Comparison of ENCODE assay signal across 18 cellular contexts in genomic region chr2:100817388-100817985, GRCh38. TPM values are rescaled to one million over a fixed set of nuclear protein-coding genes. Genes with fewer than 3 reads are reported as not detected.
A peak's percentile ranks its signal among the peaks of the same experiment; 100 is the strongest.
DNase-seq lines count a peak whose midpoint lies in the region; ATAC-seq, FAIRE-seq and TF ChIP-seq lines count a peak whose summit lies in the region.
"Had no signal": no experiment of that assay in that cellular context is flagged by ENCODE, and none has a peak within 500 bp of the region (broad histone marks: within the 10 kb centered on the region; RNA-seq: fewer than 3 reads in every experiment).

No MANE protein-coding gene starts in this region.

- H3K9ac ChIP-seq in rectal smooth muscle tissue (ENCODE audit: low read length), result no peak overlapping the region
- H3K9ac ChIP-seq: KMS-11 had no signal

- no peak for ATAC-seq in activated CD4-positive, alpha-beta T cell treated with anti-CD3 and anti-CD28 coated beads for 36 hours
- ATAC-seq in lower lobe of right lung, result no peak

- no peak for DNase-seq in activated CD4-positive, alpha-beta T cell treated with anti-CD3 and anti-CD28 coated beads for 36 hours
- DNase-seq in activated CD4-positive, alpha-beta T cell treated with anti-CD3 and anti-CD28 coated beads for 4 hours, result no peak
- peak in 1 of 2 experiments; percentile 3 for DNase-seq in SJSA1 (ENCODE audit: low read depth in 1 of 2, low spot score in 2 of 2)
- DNase-seq in D721Med (ENCODE audit: insufficient read length, low spot score), result no peak
- DNase-seq in G401 (ENCODE audit: low spot score), result no peak
- no peak for DNase-seq in lower lobe of right lung
- DNase-seq: activated B cell treated with CpG ODN at 0.5 μM for 24 hours, dorsolateral prefrontal cortex, immature natural killer cell, NCI-H226 had no signal

- peak overlapping the region; percentile 9; the same call in 1 of the 2 replicates for H3K27ac ChIP-seq in SJSA1
- H3K27ac ChIP-seq in esophagus (ENCODE audit: low read depth in 2 of 2, low read length in 1 of 2), result peak overlapping the region; percentile 83 to 97
- H3K27ac ChIP-seq in rectal smooth muscle tissue (ENCODE audit: low read depth, low read length), result peak overlapping the region; percentile 83
- H3K27ac ChIP-seq in lower lobe of right lung, result no peak overlapping the region
- H3K27ac ChIP-seq: 22Rv1, HL-60, KMS-11 had no signal

- H3K9me3 Mint-ChIP-seq in activated CD4-positive, alpha-beta T cell treated with anti-CD3 and anti-CD28 coated beads for 36 hours (ENCODE audit: low read depth), result no peaks in the 10 kb centered on the region
- H3K9me3 Mint-ChIP-seq: activated B cell treated with CpG ODN at 0.5 μM for 24 hours had no signal

- no peak for FAIRE-seq in D721Med (lab: Jason Lieb, UNC)
- FAIRE-seq: frontal cortex, G401.6 had no signal

- H3K36me3 Mint-ChIP-seq in activated CD4-positive, alpha-beta T cell treated with anti-CD3 and anti-CD28 coated beads for 36 hours (ENCODE audit: low read depth), result peaks cover 4% of the 10 kb centered on the region
- H3K36me3 Mint-ChIP-seq: immature natural killer cell had no signal

- no peak for TF ChIP-seq CTCF in D721Med (IDR thresholded peaks at IDR 0.05; ENCODE audit: insufficient read depth, missing control alignments)
- TF ChIP-seq CTCF in lower lobe of right lung (IDR thresholded peaks at IDR 0.05), result no peak

- no peaks in the 10 kb centered on the region for H3K9me3 ChIP-seq in SJSA1 (replicated peaks)
- H3K9me3 ChIP-seq in esophagus (ENCODE audit: control insufficient read depth in 2 of 2, insufficient read depth in 1 of 2, low read depth in 1 of 2, low read length in 1 of 2), result no peaks in the 10 kb centered on the region
- no peaks in the 10 kb centered on the region for H3K9me3 ChIP-seq in lower lobe of right lung

- WGBS in esophagus, 2 donors, result 65 to 70% methylated on average over 7 of the region's 7 CpGs

- H3K27me3 ChIP-seq in SJSA1 (replicated peaks) (no peaks in the 10 kb centered on the region), esophagus (ENCODE audit: control insufficient read depth in 1 of 2, insufficient read depth in 2 of 2, low read length in 2 of 2) (no peaks in the 10 kb centered on the region), rectal smooth muscle tissue (ENCODE audit: control insufficient read depth, insufficient read depth, low read length) (no peaks in the 10 kb centered on the region), lower lobe of right lung (ENCODE audit: low read depth) (peaks cover 13% of the 10 kb centered on the region)

- H3K4me1 Mint-ChIP-seq in activated CD4-positive, alpha-beta T cell treated with anti-CD3 and anti-CD28 coated beads for 36 hours, result peaks cover 36% of the 10 kb centered on the region
- H3K4me1 Mint-ChIP-seq: immature natural killer cell had no signal

- H3K27ac Mint-ChIP-seq in activated CD4-positive, alpha-beta T cell treated with anti-CD3 and anti-CD28 coated beads for 36 hours, result no peak overlapping the region
- H3K27ac Mint-ChIP-seq: activated B cell treated with CpG ODN at 0.5 μM for 24 hours, immature natural killer cell, progenitor cell of endocrine pancreas had no signal

- POLR2A ChIA-PET in activated CD4-positive, alpha-beta T cell treated with anti-CD3 and anti-CD28 coated beads for 36 hours (lab: Charles Lee), result no interaction called here

- in situ Hi-C loops in G401 (cut with HindIII; ENCODE audit: low sequenced_read_pairs), result no loop called here

- peak overlapping the region; percentile 72 for H3K4me3 Mint-ChIP-seq in activated CD4-positive, alpha-beta T cell treated with anti-CD3 and anti-CD28 coated beads for 36 hours
- H3K4me3 Mint-ChIP-seq: activated B cell treated with CpG ODN at 0.5 μM for 24 hours, immature natural killer cell had no signal

- intact Hi-C loops in activated CD4-positive, alpha-beta T cell treated with anti-CD3 and anti-CD28 coated beads for 36 hours (cut with DNase I, micrococcal nuclease), result loop anchor here (10.0 kb wide), 1 partner anchor 167 kb away; no protein-coding TSS in a partner anchor
- intact Hi-C loops in lower lobe of right lung (cut with DNase I), result no loop called here

- peaks cover 21% of the 10 kb centered on the region for H3K27me3 Mint-ChIP-seq in activated CD4-positive, alpha-beta T cell treated with anti-CD3 and anti-CD28 coated beads for 36 hours

- CTCF ChIA-PET in activated CD4-positive, alpha-beta T cell treated with anti-CD3 and anti-CD28 coated beads for 36 hours (lab: Charles Lee), result no interaction called here

- H3K36me3 ChIP-seq in SJSA1 (no peaks in the 10 kb centered on the region), esophagus (ENCODE audit: control insufficient read depth in 2 of 2, insufficient read depth in 2 of 2, low read length in 1 of 2) (no peaks in the 10 kb centered on the region), rectal smooth muscle tissue (ENCODE audit: control insufficient read depth, insufficient read depth, low read length) (no peaks in the 10 kb centered on the region), lower lobe of right lung (no peaks in the 10 kb centered on the region)

- H3K4me3 ChIP-seq in SJSA1 (no peak overlapping the region), esophagus (ENCODE audit: low read depth in 1 of 2, low read length in 2 of 2) (no peak overlapping the region), rectal smooth muscle tissue (ENCODE audit: low read length) (no peak overlapping the region), lower lobe of right lung (no peak overlapping the region)

- H3K4me1 ChIP-seq in SJSA1 (replicated peaks) (peaks cover 35% of the 10 kb centered on the region), esophagus (ENCODE audit: control insufficient read depth in 2 of 2, insufficient read depth in 2 of 2, low read length in 1 of 2) (peaks cover 0 to 4% of the 10 kb centered on the region in 2 donors), rectal smooth muscle tissue (ENCODE audit: control insufficient read depth, insufficient read depth, low read length) (peaks cover 3% of the 10 kb centered on the region), lower lobe of right lung (peaks cover 26% of the 10 kb centered on the region)

RNA-seq across cellular contexts. Expression of gene NPAS2, which starts 2.5 kb away (rescaled TPM):
- 10 to 100 TPM in 1 of 2 experiments, 1 to 10 TPM in 1; 7.7 to 12.0 TPM for total RNA-seq in activated CD4-positive, alpha-beta T cell treated with anti-CD3 and anti-CD28 coated beads for 36 hours
- total RNA-seq in SJSA1 (2014; rRNA removed; shearing (Covaris generic)), result 0.91 and 4.0 TPM in 2 replicates
- polyA plus RNA-seq in esophagus, result 10 to 100 TPM; 62.7 to 70.0 TPM
- total RNA-seq in G401 (2014; rRNA removed; shearing (Covaris generic)), result not detected in 2 replicates
- total RNA-seq in lower lobe of right lung, result 10.1 TPM
- total RNA-seq: activated B cell treated with CpG ODN at 0.5 μM for 24 hours had no signal
- polyA plus RNA-seq: immature natural killer cell had no signal
